1 cellular context compared by ENCODE assay signal in genomic region chr19:29591670-29592069, GRCh38.
TF ChIP-seq lines count a peak whose summit lies in the region.

No MANE protein-coding gene starts in this region.

TF ChIP-seq in H1, 55 proteins besides CTCF, POLR2A, EP300 and RAD21:
- TF ChIP-seq, protein P1, sequence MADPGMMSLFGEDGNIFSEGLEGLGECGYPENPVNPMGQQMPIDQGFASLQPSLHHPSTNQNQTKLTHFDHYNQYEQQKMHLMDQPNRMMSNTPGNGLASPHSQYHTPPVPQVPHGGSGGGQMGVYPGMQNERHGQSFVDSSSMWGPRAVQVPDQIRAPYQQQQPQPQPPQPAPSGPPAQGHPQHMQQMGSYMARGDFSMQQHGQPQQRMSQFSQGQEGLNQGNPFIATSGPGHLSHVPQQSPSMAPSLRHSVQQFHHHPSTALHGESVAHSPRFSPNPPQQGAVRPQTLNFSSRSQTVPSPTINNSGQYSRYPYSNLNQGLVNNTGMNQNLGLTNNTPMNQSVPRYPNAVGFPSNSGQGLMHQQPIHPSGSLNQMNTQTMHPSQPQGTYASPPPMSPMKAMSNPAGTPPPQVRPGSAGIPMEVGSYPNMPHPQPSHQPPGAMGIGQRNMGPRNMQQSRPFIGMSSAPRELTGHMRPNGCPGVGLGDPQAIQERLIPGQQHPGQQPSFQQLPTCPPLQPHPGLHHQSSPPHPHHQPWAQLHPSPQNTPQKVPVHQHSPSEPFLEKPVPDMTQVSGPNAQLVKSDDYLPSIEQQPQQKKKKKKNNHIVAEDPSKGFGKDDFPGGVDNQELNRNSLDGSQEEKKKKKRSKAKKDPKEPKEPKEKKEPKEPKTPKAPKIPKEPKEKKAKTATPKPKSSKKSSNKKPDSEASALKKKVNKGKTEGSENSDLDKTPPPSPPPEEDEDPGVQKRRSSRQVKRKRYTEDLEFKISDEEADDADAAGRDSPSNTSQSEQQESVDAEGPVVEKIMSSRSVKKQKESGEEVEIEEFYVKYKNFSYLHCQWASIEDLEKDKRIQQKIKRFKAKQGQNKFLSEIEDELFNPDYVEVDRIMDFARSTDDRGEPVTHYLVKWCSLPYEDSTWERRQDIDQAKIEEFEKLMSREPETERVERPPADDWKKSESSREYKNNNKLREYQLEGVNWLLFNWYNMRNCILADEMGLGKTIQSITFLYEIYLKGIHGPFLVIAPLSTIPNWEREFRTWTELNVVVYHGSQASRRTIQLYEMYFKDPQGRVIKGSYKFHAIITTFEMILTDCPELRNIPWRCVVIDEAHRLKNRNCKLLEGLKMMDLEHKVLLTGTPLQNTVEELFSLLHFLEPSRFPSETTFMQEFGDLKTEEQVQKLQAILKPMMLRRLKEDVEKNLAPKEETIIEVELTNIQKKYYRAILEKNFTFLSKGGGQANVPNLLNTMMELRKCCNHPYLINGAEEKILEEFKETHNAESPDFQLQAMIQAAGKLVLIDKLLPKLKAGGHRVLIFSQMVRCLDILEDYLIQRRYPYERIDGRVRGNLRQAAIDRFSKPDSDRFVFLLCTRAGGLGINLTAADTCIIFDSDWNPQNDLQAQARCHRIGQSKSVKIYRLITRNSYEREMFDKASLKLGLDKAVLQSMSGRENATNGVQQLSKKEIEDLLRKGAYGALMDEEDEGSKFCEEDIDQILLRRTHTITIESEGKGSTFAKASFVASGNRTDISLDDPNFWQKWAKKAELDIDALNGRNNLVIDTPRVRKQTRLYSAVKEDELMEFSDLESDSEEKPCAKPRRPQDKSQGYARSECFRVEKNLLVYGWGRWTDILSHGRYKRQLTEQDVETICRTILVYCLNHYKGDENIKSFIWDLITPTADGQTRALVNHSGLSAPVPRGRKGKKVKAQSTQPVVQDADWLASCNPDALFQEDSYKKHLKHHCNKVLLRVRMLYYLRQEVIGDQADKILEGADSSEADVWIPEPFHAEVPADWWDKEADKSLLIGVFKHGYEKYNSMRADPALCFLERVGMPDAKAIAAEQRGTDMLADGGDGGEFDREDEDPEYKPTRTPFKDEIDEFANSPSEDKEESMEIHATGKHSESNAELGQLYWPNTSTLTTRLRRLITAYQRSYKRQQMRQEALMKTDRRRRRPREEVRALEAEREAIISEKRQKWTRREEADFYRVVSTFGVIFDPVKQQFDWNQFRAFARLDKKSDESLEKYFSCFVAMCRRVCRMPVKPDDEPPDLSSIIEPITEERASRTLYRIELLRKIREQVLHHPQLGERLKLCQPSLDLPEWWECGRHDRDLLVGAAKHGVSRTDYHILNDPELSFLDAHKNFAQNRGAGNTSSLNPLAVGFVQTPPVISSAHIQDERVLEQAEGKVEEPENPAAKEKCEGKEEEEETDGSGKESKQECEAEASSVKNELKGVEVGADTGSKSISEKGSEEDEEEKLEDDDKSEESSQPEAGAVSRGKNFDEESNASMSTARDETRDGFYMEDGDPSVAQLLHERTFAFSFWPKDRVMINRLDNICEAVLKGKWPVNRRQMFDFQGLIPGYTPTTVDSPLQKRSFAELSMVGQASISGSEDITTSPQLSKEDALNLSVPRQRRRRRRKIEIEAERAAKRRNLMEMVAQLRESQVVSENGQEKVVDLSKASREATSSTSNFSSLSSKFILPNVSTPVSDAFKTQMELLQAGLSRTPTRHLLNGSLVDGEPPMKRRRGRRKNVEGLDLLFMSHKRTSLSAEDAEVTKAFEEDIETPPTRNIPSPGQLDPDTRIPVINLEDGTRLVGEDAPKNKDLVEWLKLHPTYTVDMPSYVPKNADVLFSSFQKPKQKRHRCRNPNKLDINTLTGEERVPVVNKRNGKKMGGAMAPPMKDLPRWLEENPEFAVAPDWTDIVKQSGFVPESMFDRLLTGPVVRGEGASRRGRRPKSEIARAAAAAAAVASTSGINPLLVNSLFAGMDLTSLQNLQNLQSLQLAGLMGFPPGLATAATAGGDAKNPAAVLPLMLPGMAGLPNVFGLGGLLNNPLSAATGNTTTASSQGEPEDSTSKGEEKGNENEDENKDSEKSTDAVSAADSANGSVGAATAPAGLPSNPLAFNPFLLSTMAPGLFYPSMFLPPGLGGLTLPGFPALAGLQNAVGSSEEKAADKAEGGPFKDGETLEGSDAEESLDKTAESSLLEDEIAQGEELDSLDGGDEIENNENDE (IDR thresholded peaks at IDR 0.05; ENCODE audit: insufficient replicate concordance, low read length), result no peak
- TF ChIP-seq CBX8 (IDR thresholded peaks at IDR 0.05; ENCODE audit: borderline replicate concordance, low read depth, low read length) (no peak), GABPA (IDR thresholded peaks at IDR 0.05; ENCODE audit: borderline replicate concordance, insufficient read depth, low read length) (no peak), HDAC2 (IDR thresholded peaks at IDR 0.05; ENCODE audit: borderline replicate concordance in 1 of 2, low read depth in 2 of 2, low read length in 2 of 2) (no peak), BRCA1 (IDR thresholded peaks at IDR 0.05; ENCODE audit: low read depth, low read length) (no peak), SIRT6 (IDR thresholded peaks at IDR 0.05; ENCODE audit: low read length) (no peak), EZH2 (IDR thresholded peaks at IDR 0.05; ENCODE audit: low read depth, low read length, severe bottlenecking) (no peak), JUND (IDR thresholded peaks at IDR 0.05; ENCODE audit: low read length) (no peak), SP4 (IDR thresholded peaks at IDR 0.05; ENCODE audit: low read length) (no peak), TAF7 (optimal IDR thresholded peaks at IDR 0.05; ENCODE audit: borderline replicate concordance, low read depth, low read length) (no peak), TEAD4 (IDR thresholded peaks at IDR 0.05; ENCODE audit: low read depth, low read length) (no peak)
